1 cellular context compared by ENCODE assay signal in genomic region chr17:30831663-30832437, GRCh38.
A peak's percentile ranks its signal among the peaks of the same experiment; 100 is the strongest.
TF ChIP-seq lines count a peak whose summit lies in the region.

Gene ATAD5 (plus strand): TSS chr17:30831966. CDS start chr17:30832348, 382 bp downstream.

TF ChIP-seq in K562, 482 proteins besides CTCF, POLR2A, EP300 and RAD21 (continued from another document):
- TF ChIP-seq, protein P1, sequence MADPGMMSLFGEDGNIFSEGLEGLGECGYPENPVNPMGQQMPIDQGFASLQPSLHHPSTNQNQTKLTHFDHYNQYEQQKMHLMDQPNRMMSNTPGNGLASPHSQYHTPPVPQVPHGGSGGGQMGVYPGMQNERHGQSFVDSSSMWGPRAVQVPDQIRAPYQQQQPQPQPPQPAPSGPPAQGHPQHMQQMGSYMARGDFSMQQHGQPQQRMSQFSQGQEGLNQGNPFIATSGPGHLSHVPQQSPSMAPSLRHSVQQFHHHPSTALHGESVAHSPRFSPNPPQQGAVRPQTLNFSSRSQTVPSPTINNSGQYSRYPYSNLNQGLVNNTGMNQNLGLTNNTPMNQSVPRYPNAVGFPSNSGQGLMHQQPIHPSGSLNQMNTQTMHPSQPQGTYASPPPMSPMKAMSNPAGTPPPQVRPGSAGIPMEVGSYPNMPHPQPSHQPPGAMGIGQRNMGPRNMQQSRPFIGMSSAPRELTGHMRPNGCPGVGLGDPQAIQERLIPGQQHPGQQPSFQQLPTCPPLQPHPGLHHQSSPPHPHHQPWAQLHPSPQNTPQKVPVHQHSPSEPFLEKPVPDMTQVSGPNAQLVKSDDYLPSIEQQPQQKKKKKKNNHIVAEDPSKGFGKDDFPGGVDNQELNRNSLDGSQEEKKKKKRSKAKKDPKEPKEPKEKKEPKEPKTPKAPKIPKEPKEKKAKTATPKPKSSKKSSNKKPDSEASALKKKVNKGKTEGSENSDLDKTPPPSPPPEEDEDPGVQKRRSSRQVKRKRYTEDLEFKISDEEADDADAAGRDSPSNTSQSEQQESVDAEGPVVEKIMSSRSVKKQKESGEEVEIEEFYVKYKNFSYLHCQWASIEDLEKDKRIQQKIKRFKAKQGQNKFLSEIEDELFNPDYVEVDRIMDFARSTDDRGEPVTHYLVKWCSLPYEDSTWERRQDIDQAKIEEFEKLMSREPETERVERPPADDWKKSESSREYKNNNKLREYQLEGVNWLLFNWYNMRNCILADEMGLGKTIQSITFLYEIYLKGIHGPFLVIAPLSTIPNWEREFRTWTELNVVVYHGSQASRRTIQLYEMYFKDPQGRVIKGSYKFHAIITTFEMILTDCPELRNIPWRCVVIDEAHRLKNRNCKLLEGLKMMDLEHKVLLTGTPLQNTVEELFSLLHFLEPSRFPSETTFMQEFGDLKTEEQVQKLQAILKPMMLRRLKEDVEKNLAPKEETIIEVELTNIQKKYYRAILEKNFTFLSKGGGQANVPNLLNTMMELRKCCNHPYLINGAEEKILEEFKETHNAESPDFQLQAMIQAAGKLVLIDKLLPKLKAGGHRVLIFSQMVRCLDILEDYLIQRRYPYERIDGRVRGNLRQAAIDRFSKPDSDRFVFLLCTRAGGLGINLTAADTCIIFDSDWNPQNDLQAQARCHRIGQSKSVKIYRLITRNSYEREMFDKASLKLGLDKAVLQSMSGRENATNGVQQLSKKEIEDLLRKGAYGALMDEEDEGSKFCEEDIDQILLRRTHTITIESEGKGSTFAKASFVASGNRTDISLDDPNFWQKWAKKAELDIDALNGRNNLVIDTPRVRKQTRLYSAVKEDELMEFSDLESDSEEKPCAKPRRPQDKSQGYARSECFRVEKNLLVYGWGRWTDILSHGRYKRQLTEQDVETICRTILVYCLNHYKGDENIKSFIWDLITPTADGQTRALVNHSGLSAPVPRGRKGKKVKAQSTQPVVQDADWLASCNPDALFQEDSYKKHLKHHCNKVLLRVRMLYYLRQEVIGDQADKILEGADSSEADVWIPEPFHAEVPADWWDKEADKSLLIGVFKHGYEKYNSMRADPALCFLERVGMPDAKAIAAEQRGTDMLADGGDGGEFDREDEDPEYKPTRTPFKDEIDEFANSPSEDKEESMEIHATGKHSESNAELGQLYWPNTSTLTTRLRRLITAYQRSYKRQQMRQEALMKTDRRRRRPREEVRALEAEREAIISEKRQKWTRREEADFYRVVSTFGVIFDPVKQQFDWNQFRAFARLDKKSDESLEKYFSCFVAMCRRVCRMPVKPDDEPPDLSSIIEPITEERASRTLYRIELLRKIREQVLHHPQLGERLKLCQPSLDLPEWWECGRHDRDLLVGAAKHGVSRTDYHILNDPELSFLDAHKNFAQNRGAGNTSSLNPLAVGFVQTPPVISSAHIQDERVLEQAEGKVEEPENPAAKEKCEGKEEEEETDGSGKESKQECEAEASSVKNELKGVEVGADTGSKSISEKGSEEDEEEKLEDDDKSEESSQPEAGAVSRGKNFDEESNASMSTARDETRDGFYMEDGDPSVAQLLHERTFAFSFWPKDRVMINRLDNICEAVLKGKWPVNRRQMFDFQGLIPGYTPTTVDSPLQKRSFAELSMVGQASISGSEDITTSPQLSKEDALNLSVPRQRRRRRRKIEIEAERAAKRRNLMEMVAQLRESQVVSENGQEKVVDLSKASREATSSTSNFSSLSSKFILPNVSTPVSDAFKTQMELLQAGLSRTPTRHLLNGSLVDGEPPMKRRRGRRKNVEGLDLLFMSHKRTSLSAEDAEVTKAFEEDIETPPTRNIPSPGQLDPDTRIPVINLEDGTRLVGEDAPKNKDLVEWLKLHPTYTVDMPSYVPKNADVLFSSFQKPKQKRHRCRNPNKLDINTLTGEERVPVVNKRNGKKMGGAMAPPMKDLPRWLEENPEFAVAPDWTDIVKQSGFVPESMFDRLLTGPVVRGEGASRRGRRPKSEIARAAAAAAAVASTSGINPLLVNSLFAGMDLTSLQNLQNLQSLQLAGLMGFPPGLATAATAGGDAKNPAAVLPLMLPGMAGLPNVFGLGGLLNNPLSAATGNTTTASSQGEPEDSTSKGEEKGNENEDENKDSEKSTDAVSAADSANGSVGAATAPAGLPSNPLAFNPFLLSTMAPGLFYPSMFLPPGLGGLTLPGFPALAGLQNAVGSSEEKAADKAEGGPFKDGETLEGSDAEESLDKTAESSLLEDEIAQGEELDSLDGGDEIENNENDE (IDR thresholded peaks at IDR 0.05; ENCODE audit: low read depth, low read length): no peak
- TF ChIP-seq LARP7 (IDR thresholded peaks at IDR 0.05) (no peak), SFPQ (IDR thresholded peaks at IDR 0.05; ENCODE audit: low read depth, low read length) (no peak), ESRRA (IDR thresholded peaks at IDR 0.05; ENCODE audit: borderline replicate concordance, low read depth) (peak; percentile 45; the same call in 1 of the 2 replicates), ZBTB17 (CRISPR knock-in tag; IDR thresholded peaks at IDR 0.05) (peak; percentile 57; the same call in 1 of the 2 replicates), OTX1 (CRISPR knock-in tag; IDR thresholded peaks at IDR 0.05) (no peak), ZNF668 (CRISPR knock-in tag; IDR thresholded peaks at IDR 0.05) (no peak), BRD9 (IDR thresholded peaks at IDR 0.05; ENCODE audit: low read depth, partially characterized antibody) (peak; percentile 72), RBM39 (optimal IDR thresholded peaks at IDR 0.05; ENCODE audit: low read depth, low read length) (no peak), CREM (IDR thresholded peaks at IDR 0.05; ENCODE audit: low read depth) (peak; percentile 54), CCNT2 (IDR thresholded peaks at IDR 0.05; ENCODE audit: borderline replicate concordance, extremely low read depth, insufficient read length, low read depth, low read length) (peak; percentile 42), PHF21A (IDR thresholded peaks at IDR 0.05; ENCODE audit: borderline replicate concordance, low read depth) (no peak), SMARCE1 (IDR thresholded peaks at IDR 0.05) (no peak), MLLT1 (IDR thresholded peaks at IDR 0.05) (peak in 1 of 2 experiments; percentile 91; a peak in 2 of 4 replicates), MXD1 (CRISPR knock-in tag; IDR thresholded peaks at IDR 0.05; ENCODE audit: borderline replicate concordance, poor library complexity, severe bottlenecking) (no peak), STAT5A (IDR thresholded peaks at IDR 0.05; ENCODE audit: borderline replicate concordance, low read length) (no peak), ZNF77 (CRISPR knock-in tag; IDR thresholded peaks at IDR 0.05) (no peak), ZNF324 (CRISPR knock-in tag; IDR thresholded peaks at IDR 0.05) (no peak), MXI1 (IDR thresholded peaks at IDR 0.05; ENCODE audit: low read depth, low read length) (no peak), MECOM (CRISPR knock-in tag; IDR thresholded peaks at IDR 0.05) (0 out of 2 replicates have a peak, but pooled peaks have one; percentile 8), SMC3 (conservative IDR thresholded peaks at IDR 0.05; ENCODE audit: insufficient read depth, low read depth, low read length) (no peak), ELK1 (CRISPR knock-in tag; IDR thresholded peaks at IDR 0.05) (no peak)
